In the genomic region with DNA sequence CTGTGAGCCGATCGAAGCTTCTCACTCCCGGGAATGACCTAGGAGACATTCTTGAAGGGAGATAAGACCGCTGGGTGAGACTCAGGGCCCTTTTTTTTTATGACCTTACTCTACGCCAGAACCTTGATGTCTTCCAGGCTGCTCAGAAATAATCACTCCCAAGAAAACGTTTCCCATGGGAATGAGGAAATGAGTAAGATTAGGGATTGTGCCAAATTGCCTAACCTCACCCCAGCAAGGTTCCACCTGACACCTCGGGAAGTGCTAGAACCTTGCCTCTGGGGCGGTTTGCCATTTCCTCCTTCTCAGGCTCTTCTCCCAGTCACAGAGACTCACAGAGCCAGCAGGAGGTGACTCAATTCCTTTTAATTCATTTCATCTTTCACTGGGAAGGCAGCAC, we compare ENCODE assay signal across 10 cellular contexts. TPM values are rescaled to one million over a fixed set of nuclear protein-coding genes. Genes with fewer than 3 reads are reported as not detected.
A peak's percentile ranks its signal among the peaks of the same experiment; 100 is the strongest.
DNase-seq lines count a peak whose midpoint lies in the region; TF ChIP-seq lines count a peak whose summit lies in the region.
"Had no signal": no experiment of that assay in that cellular context is flagged by ENCODE, and none has a peak within 500 bp of the region (broad histone marks: within the 10 kb centered on the region; RNA-seq: fewer than 3 reads in every experiment).

No MANE protein-coding gene starts in this region.

- no peaks in the 10 kb centered on the region for H3K9me3 ChIP-seq in SJSA1 (replicated peaks)
- H3K9me3 ChIP-seq: SJCRH30 had no signal

- H3K27ac ChIP-seq in SJSA1 (peak overlapping the region; percentile 35), rectal smooth muscle tissue (ENCODE audit: low read depth, low read length) (no peak overlapping the region)
- H3K27ac ChIP-seq: SJCRH30 had no signal

- in situ Hi-C loops in G401 (cut with HindIII; ENCODE audit: low sequenced_read_pairs), result no loop called here

- no peaks in the 10 kb centered on the region for H3K27me3 ChIP-seq in SJSA1 (replicated peaks)
- H3K27me3 ChIP-seq in rectal smooth muscle tissue (ENCODE audit: control insufficient read depth, insufficient read depth, low read length), result no peaks in the 10 kb centered on the region
- H3K27me3 ChIP-seq: SJCRH30 had no signal

- H3K4me1 ChIP-seq in SJSA1 (replicated peaks) (peaks cover 41% of the 10 kb centered on the region), rectal smooth muscle tissue (ENCODE audit: control insufficient read depth, insufficient read depth, low read length) (peaks cover 7% of the 10 kb centered on the region)

- DNase-seq in G401 (ENCODE audit: low spot score) (peak; percentile 51), SJSA1 (ENCODE audit: low read depth in 1 of 2, low spot score in 2 of 2) (peak in 1 of 2 experiments; percentile 38), foreskin fibroblast (peak; percentile 85 to 89), HuH-7 (ENCODE audit: low spot score) (no peak), NCI-H146 (lab: John Stamatoyannopoulos, UW) (no peak), NCI-H128 (lab: John Stamatoyannopoulos, UW; ENCODE audit: unreplicated experiment) (no peak)
- no peak for DNase-seq in activated effector memory CD4-positive, alpha-beta T cell treated with Interleukin-2 at 50 U/mL for 16 hours
- DNase-seq: cerebellar nuclear complex, SJCRH30 had no signal

- H3K36me3 ChIP-seq in SJSA1 (no peaks in the 10 kb centered on the region), rectal smooth muscle tissue (ENCODE audit: control insufficient read depth, insufficient read depth, low read length) (no peaks in the 10 kb centered on the region)
- H3K36me3 ChIP-seq: SJCRH30 had no signal

- no peak for TF ChIP-seq CTCF in foreskin fibroblast (IDR thresholded peaks at IDR 0.05; ENCODE audit: low read depth, low read length)

- no peak overlapping the region for H3K9ac ChIP-seq in rectal smooth muscle tissue (ENCODE audit: low read length)

- H3K4me3 ChIP-seq in SJSA1, result no peak overlapping the region
- peak overlapping the region in 1 of 2 donors; percentile 2 for H3K4me3 ChIP-seq in foreskin fibroblast (ENCODE audit: low read depth in 1 of 2, low read length in 2 of 2)
- H3K4me3 ChIP-seq in rectal smooth muscle tissue (ENCODE audit: low read length), result peak overlapping the region; percentile 15
- H3K4me3 ChIP-seq: SJCRH30 had no signal

RNA-seq across cellular contexts. Expression of gene SLC46A3, which starts 2.3 kb away (rescaled TPM):
- 0.06 TPM in 1 of 2 replicates, not detected in the other for total RNA-seq in G401 (2014; rRNA removed; shearing (Covaris generic))
- 17.1 and 22.4 TPM in 2 replicates for total RNA-seq in SJSA1 (2014; rRNA removed; shearing (Covaris generic))

RNA-seq across cellular contexts. Expression of gene POMP, which starts 57.6 kb away (rescaled TPM):
- 75.0 and 89.5 TPM in 2 replicates for total RNA-seq in G401 (2014; rRNA removed; shearing (Covaris generic))
- total RNA-seq in SJSA1 (2014; rRNA removed; shearing (Covaris generic)), result 149 and 169 TPM in 2 replicates

Comparison
In these comparisons a context has a peak if more than half of its experiments do, and no peak if none do; other contexts are left out.
1. DNase-seq: peak in G401 (single experiment) and foreskin fibroblast (2 of 2); none in HuH-7 (single experiment), NCI-H146 (single experiment), NCI-H128 (single experiment) and activated effector memory CD4-positive, alpha-beta T cell treated with Interleukin-2 at 50 U/mL for 16 hours (single experiment).
2. RNA of gene SLC46A3, which starts 2.3 kb away (total RNA-seq): 17.1 to 22.4 TPM in SJSA1; 0.06 TPM in G401; every median in the first group is over 10 times any median in the second.